1 cellular context compared by ENCODE assay signal in genomic region chr2:61851270-61851669, GRCh38. TPM values are rescaled to one million over a fixed set of nuclear protein-coding genes. Genes with fewer than 3 reads are reported as not detected.
"Had no signal": no experiment of that assay in that cellular context is flagged by ENCODE, and none has a peak within 500 bp of the region (broad histone marks: within the 10 kb centered on the region; RNA-seq: fewer than 3 reads in every experiment).

No MANE protein-coding gene starts in this region.

RNA-seq across cellular contexts. Expression of gene FAM161A, which starts 2.6 kb away (rescaled TPM):
- total RNA-seq: ascending aorta had no signal
